In the genomic region with DNA sequence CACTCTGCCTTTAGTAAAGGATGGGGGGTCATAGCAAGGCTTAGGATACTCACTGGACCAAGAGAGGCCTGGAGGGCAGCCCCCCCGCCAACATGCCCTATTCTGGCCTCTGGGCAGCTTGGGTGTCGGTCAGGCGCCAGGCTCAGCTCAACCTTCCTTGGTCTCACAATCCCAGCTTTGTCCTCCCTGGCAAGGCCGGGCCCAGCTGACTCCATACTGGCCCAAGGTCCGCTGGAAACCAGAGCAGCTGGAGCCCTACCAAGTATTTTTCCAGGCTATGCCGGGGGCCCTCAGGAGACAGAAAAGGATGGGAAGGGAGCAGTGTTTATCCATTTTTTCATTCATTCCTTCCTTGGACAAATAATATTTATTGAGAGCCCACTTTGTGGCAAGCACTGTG, we compare ENCODE assay signal across 22 cellular contexts. TPM values are rescaled to one million over a fixed set of nuclear protein-coding genes. Genes with fewer than 3 reads are reported as not detected.
DNase-seq lines count a peak whose midpoint lies in the region; ATAC-seq, FAIRE-seq and TF ChIP-seq lines count a peak whose summit lies in the region.
"Had no signal": no experiment of that assay in that cellular context is flagged by ENCODE, and none has a peak within 500 bp of the region (broad histone marks: within the 10 kb centered on the region; RNA-seq: fewer than 3 reads in every experiment).

No MANE protein-coding gene starts in this region.

- no peaks in the 10 kb centered on the region for H3K9me1 ChIP-seq in K562 (ENCODE audit: control insufficient read depth, insufficient read depth, low read length)

- H3K79me2 ChIP-seq in K562 (ENCODE audit: control insufficient read depth, insufficient read depth, low read length): no peaks in the 10 kb centered on the region

- H3K36me3 ChIP-seq in HEK293 (ENCODE audit: control insufficient read depth in 2 of 2, insufficient read depth in 1 of 2, low read length in 2 of 2) (no peaks in the 10 kb centered on the region), K562 (ENCODE audit: control insufficient read depth, insufficient read depth, low read length) (no peaks in the 10 kb centered on the region)
- H3K36me3 ChIP-seq: esophagus squamous epithelium, prostate gland, SJSA1, tibial artery had no signal

- CTCF ChIA-PET in HEK293 (lab: Yijun Ruan, JAX): interaction anchor here (2.4 kb wide), 1 partner anchor 611 kb away, joined by 12 read pairs; no protein-coding TSS in a partner anchor
- CTCF ChIA-PET in K562 (lab: Yijun Ruan, JAX; ENCODE audit: low intra/inter-chr PET ratio): interaction anchor here (3.3 kb wide), 1 partner anchor 73 kb away, joined by 52 read pairs; no protein-coding TSS in a partner anchor

- TF ChIP-seq RAD21 in K562 (CRISPR knock-in tag; conservative IDR thresholded peaks at IDR 0.05 in 1 of 2, IDR thresholded peaks at IDR 0.05 in 1 of 2): no peak

- WGBS in K562 (ENCODE audit: insufficient coverage, low coverage, missing lambda C conversion rate): 72% methylated on average over 6 of the region's 6 CpGs

- H2AFZ ChIP-seq in K562 (ENCODE audit: low read depth, low read length): 0 out of 2 replicates have a peak overlapping the region, but pooled peaks have one; percentile 92
- H2AFZ ChIP-seq: PC-9 had no signal

- ATAC-seq in K562 (no peak), GM19455 (IDR thresholded peaks at IDR 0.05; ENCODE audit: unreplicated experiment) (no peak)

- BruUV-seq in K562 (replicated peaks; lab: Mats Ljungman, UMichigan): no TSS peak

- POLR2A ChIA-PET in HEK293 (lab: Yijun Ruan, JAX) (interaction anchor here (0.7 kb wide), 1 partner anchor 384 kb away, joined by 4 read pairs; no protein-coding TSS in a partner anchor), K562 (lab: Yijun Ruan, JAX) (interaction anchor here (0.5 to 1.1 kb wide), 10 partner anchors 10 to 610 kb away, joined by 3 to 5 read pairs (median 3); no protein-coding TSS in a partner anchor)

- H3K9me3 ChIP-seq in HEK293 (ENCODE audit: control insufficient read depth, insufficient read depth, low read depth, low read length) (no peaks in the 10 kb centered on the region), K562 (replicated peaks; ENCODE audit: control insufficient read depth, insufficient read depth, low read depth, low read length) (no peaks in the 10 kb centered on the region)
- H3K9me3 ChIP-seq: esophagus squamous epithelium, prostate gland, SJSA1, tibial artery had no signal

- intact Hi-C loops in K562 (cut with micrococcal nuclease): no loop called here

- no peak for TF ChIP-seq EP300 in K562 (IDR thresholded peaks at IDR 0.05; ENCODE audit: low read length)

- in situ Hi-C loops in K562 (cut with MboI): no loop called here

- H3K4me2 ChIP-seq in K562 (ENCODE audit: insufficient read depth, low read length): peak overlapping the region; percentile 76; the same call in 1 of the 2 replicates
- H3K4me2 ChIP-seq: PC-9 had no signal

- no peak for FAIRE-seq in K562 (lab: Jason Lieb, UNC)
- FAIRE-seq in GM12892 (lab: Jason Lieb, UNC): no peak
- FAIRE-seq: colon, small intestine had no signal

- DNase-seq in K562 (ENCODE audit: extremely low read depth in 1 of 4, low spot score in 3 of 4): no peak
- DNase-seq in hippocampal formation (lab: John Stamatoyannopoulos, UW): peak; percentile 93 to 94
- DNase-seq in pons (ENCODE audit: low spot score): peak; percentile 98
- no peak for DNase-seq in kidney glomerular epithelial cell (lab: John Stamatoyannopoulos, UW)
- DNase-seq in activated CD4-positive, CD25-positive, alpha-beta regulatory T cell treated with anti-CD3 and anti-CD28 coated beads, Interleukin-2, amount 50 U/mL, for 72 hours: no peak
- DNase-seq in GM12892 (ENCODE audit: insufficient read length): no peak
- DNase-seq: DMS153; esophagus squamous epithelium; GDM1; NCI-H1048; NCI-H2029 treated with DMSO at 0.1 percent for 48 hours; PC-9; stimulated activated naive B cell treated with anti-CD40 and anti-IgM and Interleukin-4, amounts not matched to agents 10 μg/mL and 1 μg/mL and 100 μg/mL, for 72 hours; tibial artery had no signal

- TF ChIP-seq CTCF in HEK293 (tag by site-specific recombination; IDR thresholded peaks at IDR 0.05) (no peak), K562 (IDR thresholded peaks at IDR 0.05 in 2 of 3, conservative IDR thresholded peaks at IDR 0.05 in 1 of 3; ENCODE audit: insufficient read depth in 2 of 3, low read depth in 1 of 3, low read length in 3 of 3) (no peak)

- H3K27ac ChIP-seq in HEK293 (ENCODE audit: extremely low read depth, low read depth, low read length) (no peak overlapping the region), K562 (ENCODE audit: extremely low read depth, low read depth, low read length) (no peak overlapping the region)
- H3K27ac ChIP-seq: esophagus squamous epithelium, PC-9, prostate gland, SJSA1, tibial artery had no signal

- no peaks in the 10 kb centered on the region for H3K4me1 ChIP-seq in HEK293 (ENCODE audit: control insufficient read depth, insufficient read depth, low read length)
- H3K4me1 ChIP-seq in K562 (replicated peaks in 1 of 2; ENCODE audit: control insufficient read depth in 2 of 2, insufficient read depth in 2 of 2, low read length in 2 of 2): peaks cover 15 to 42% of the 10 kb centered on the region in 2 experiments; a peak in 4 of 5 replicates
- H3K4me1 ChIP-seq: prostate gland had no signal

- no peak for TF ChIP-seq POLR2A in K562 (conservative IDR thresholded peaks at IDR 0.05)
- no peak for TF ChIP-seq POLR2A in GM12892 (IDR thresholded peaks at IDR 0.05; ENCODE audit: low read depth, low read length)

- no peaks in the 10 kb centered on the region; the same call in 1 of the 2 replicates for H4K20me1 ChIP-seq in K562 (replicated peaks; ENCODE audit: control insufficient read depth, insufficient read depth, low read length)

- H3K4me3 ChIP-seq in HEK293 (ENCODE audit: low read depth, low read length): no peak overlapping the region
- H3K4me3 ChIP-seq in K562: no peak overlapping the region
- H3K4me3 ChIP-seq: PC-9, prostate gland, SJSA1, tibial artery had no signal

- H3K9ac ChIP-seq in K562 (ENCODE audit: insufficient read depth in 1 of 2, low read depth in 2 of 2, low read length in 2 of 2): peak overlapping the region in 1 of 2 experiments; percentile 86; a peak in 2 of 4 replicates

- no peaks in the 10 kb centered on the region; a peak in 1 of 5 replicates for H3K27me3 ChIP-seq in K562 (ENCODE audit: control insufficient read depth in 2 of 2, insufficient read depth in 2 of 2, low read length in 2 of 2)

RNA-seq across cellular contexts. Expression of gene FBXO2, which starts 6.2 kb away (rescaled TPM):
- 0.76 and 1.9 TPM in 2 replicates for total RNA-seq in K562 (2011; cell fraction: chromatin; rRNA removed; ENCODE audit: low replicate concordance)
- total RNA-seq in K562 (2011; cell fraction: nucleolus; rRNA removed): 1.7 and 1.8 TPM in 2 replicates
- 1.3 and 1.5 TPM in 2 replicates for total RNA-seq in K562 (2011; cell fraction: nucleoplasm; rRNA removed)
- total RNA-seq in K562 (2014; rRNA removed) (1.1 and 1.9 TPM in 2 replicates), K562 (2014; rRNA removed; fragmentation: Illumina TruSeq; extraction: Trizol) (0.16 and 0.25 TPM in 2 replicates), K562 (2015; rRNA removed; fragmentation: Illumina TruSeq; extraction: Trizol) (0.22 and 0.41 TPM in 2 replicates), K562 (2021) (1.4 and 1.7 TPM in 2 replicates)
- polyA plus RNA-seq in K562 (2011; rRNA removed) (1.1 and 2.8 TPM in 2 replicates), K562 (2014; fragmentation: Illumina TruSeq; extraction: Trizol) (0.27 and 0.46 TPM in 2 replicates), K562 (2014; fragmentation: Nextera tagmentation; extraction: Ambion mirVana) (under 1 TPM; 0.04 to 0.27 TPM), K562 (2014; rRNA removed) (1.6 and 2.2 TPM in 2 replicates)
- 2.6 and 3.2 TPM in 2 replicates for polyA plus RNA-seq in K562 (2011; cell fraction: cytosol; rRNA removed)
- 4.5 and 6.3 TPM in 2 replicates for polyA plus RNA-seq in K562 (2011; cell fraction: nucleus; rRNA removed)
- 1.6 and 1.8 TPM in 2 replicates for polyA plus RNA-seq in K562 (2012)
- polyA minus RNA-seq in K562 (2011; rRNA and poly(A)+ RNA removed): 0.21 and 0.48 TPM in 2 replicates
- 0.57 and 2.8 TPM in 2 replicates for polyA minus RNA-seq in K562 (2011; cell fraction: cytosol; rRNA and poly(A)+ RNA removed)
- 0.67 and 1.4 TPM in 2 replicates for polyA minus RNA-seq in K562 (2011; cell fraction: nucleus; rRNA and poly(A)+ RNA removed)
- polyA plus RNA-seq in GM12892 (2012; ENCODE audit: missing spikeins): 0.76 TPM
- total RNA-seq: LHCN-M2, SJSA1 had no signal

RNA-seq across cellular contexts. Expression of gene FBXO44, which starts 6.6 kb away (rescaled TPM):
- 25.1 and 57.8 TPM in 2 replicates for total RNA-seq in K562 (2011; cell fraction: chromatin; rRNA removed; ENCODE audit: low replicate concordance)
- 47.5 and 48.8 TPM in 2 replicates for total RNA-seq in K562 (2011; cell fraction: nucleolus; rRNA removed)
- 32.2 and 35.3 TPM in 2 replicates for total RNA-seq in K562 (2011; cell fraction: nucleoplasm; rRNA removed)
- total RNA-seq in K562 (2014; rRNA removed) (11.6 and 14.7 TPM in 2 replicates), K562 (2014; rRNA removed; fragmentation: Illumina TruSeq; extraction: Trizol) (2.6 and 3.9 TPM in 2 replicates), K562 (2015; rRNA removed; fragmentation: Illumina TruSeq; extraction: Trizol) (6.1 and 6.7 TPM in 2 replicates), K562 (2021) (15.7 and 16.4 TPM in 2 replicates)
- polyA plus RNA-seq in K562 (2011; rRNA removed) (8.3 and 18.1 TPM in 2 replicates), K562 (2014; fragmentation: Illumina TruSeq; extraction: Trizol) (5.9 and 9.8 TPM in 2 replicates), K562 (2014; fragmentation: Nextera tagmentation; extraction: Ambion mirVana) (1 to 10 TPM in 1 of 2 experiments, under 1 TPM in 1; 0.69 to 1.3 TPM), K562 (2014; rRNA removed) (20.9 and 23.7 TPM in 2 replicates)
- polyA plus RNA-seq in K562 (2011; cell fraction: cytosol; rRNA removed): 18.0 and 19.5 TPM in 2 replicates
- polyA plus RNA-seq in K562 (2011; cell fraction: nucleus; rRNA removed): 93.3 and 93.5 TPM in 2 replicates
- polyA plus RNA-seq in K562 (2012): 11.8 and 19.7 TPM in 2 replicates
- polyA minus RNA-seq in K562 (2011; rRNA and poly(A)+ RNA removed): 5.7 and 7.3 TPM in 2 replicates
- 3.5 and 14.7 TPM in 2 replicates for polyA minus RNA-seq in K562 (2011; cell fraction: cytosol; rRNA and poly(A)+ RNA removed)
- 29.5 and 46.7 TPM in 2 replicates for polyA minus RNA-seq in K562 (2011; cell fraction: nucleus; rRNA and poly(A)+ RNA removed)
- 13.3 TPM for polyA plus RNA-seq in GM12892 (2012; ENCODE audit: missing spikeins)

RNA-seq across cellular contexts. Expression of gene FBXO6, which starts 16.0 kb away (rescaled TPM):
- total RNA-seq in K562 (2011; cell fraction: chromatin; rRNA removed; ENCODE audit: low replicate concordance): 3.1 and 10.3 TPM in 2 replicates
- total RNA-seq in K562 (2011; cell fraction: nucleolus; rRNA removed): 13.0 and 14.1 TPM in 2 replicates
- 7.6 and 11.3 TPM in 2 replicates for total RNA-seq in K562 (2011; cell fraction: nucleoplasm; rRNA removed)
- total RNA-seq in K562 (2014; rRNA removed) (44.1 and 44.9 TPM in 2 replicates), K562 (2014; rRNA removed; fragmentation: Illumina TruSeq; extraction: Trizol) (9.6 and 15.2 TPM in 2 replicates), K562 (2015; rRNA removed; fragmentation: Illumina TruSeq; extraction: Trizol) (23.8 and 24.5 TPM in 2 replicates), K562 (2021) (23.2 and 24.9 TPM in 2 replicates)
- polyA plus RNA-seq in K562 (2011; rRNA removed) (35.2 and 64.0 TPM in 2 replicates), K562 (2014; fragmentation: Illumina TruSeq; extraction: Trizol) (34.1 and 34.7 TPM in 2 replicates), K562 (2014; fragmentation: Nextera tagmentation; extraction: Ambion mirVana) (10 to 100 TPM; 10.6 to 16.4 TPM), K562 (2014; rRNA removed) (45.8 and 49.6 TPM in 2 replicates)
- 96.3 and 104 TPM in 2 replicates for polyA plus RNA-seq in K562 (2011; cell fraction: cytosol; rRNA removed)
- polyA plus RNA-seq in K562 (2011; cell fraction: nucleus; rRNA removed): 14.1 and 20.6 TPM in 2 replicates
- 26.0 and 39.2 TPM in 2 replicates for polyA plus RNA-seq in K562 (2012)
- polyA minus RNA-seq in K562 (2011; rRNA and poly(A)+ RNA removed): 15.9 and 20.2 TPM in 2 replicates
- 14.4 and 33.6 TPM in 2 replicates for polyA minus RNA-seq in K562 (2011; cell fraction: cytosol; rRNA and poly(A)+ RNA removed)
- polyA minus RNA-seq in K562 (2011; cell fraction: nucleus; rRNA and poly(A)+ RNA removed): 6.2 and 9.4 TPM in 2 replicates
- 14.1 TPM for polyA plus RNA-seq in GM12892 (2012; ENCODE audit: missing spikeins)

RNA-seq across cellular contexts. Expression of gene MAD2L2, which starts 32.9 kb away (rescaled TPM):
- total RNA-seq in K562 (2011; cell fraction: chromatin; rRNA removed; ENCODE audit: low replicate concordance): 61.6 and 182 TPM in 2 replicates
- total RNA-seq in K562 (2011; cell fraction: nucleolus; rRNA removed): 209 and 213 TPM in 2 replicates
- total RNA-seq in K562 (2011; cell fraction: nucleoplasm; rRNA removed): 129 and 143 TPM in 2 replicates
- total RNA-seq in K562 (2014; rRNA removed) (286 and 326 TPM in 2 replicates), K562 (2014; rRNA removed; fragmentation: Illumina TruSeq; extraction: Trizol) (69.7 and 100 TPM in 2 replicates), K562 (2015; rRNA removed; fragmentation: Illumina TruSeq; extraction: Trizol) (143 TPM in 2 replicates), K562 (2021) (211 and 212 TPM in 2 replicates)
- polyA plus RNA-seq in K562 (2011; rRNA removed) (138 and 190 TPM in 2 replicates), K562 (2014; fragmentation: Illumina TruSeq; extraction: Trizol) (185 and 189 TPM in 2 replicates), K562 (2014; fragmentation: Nextera tagmentation; extraction: Ambion mirVana) (10 to 100 TPM; 12.4 to 25.9 TPM), K562 (2014; rRNA removed) (270 and 279 TPM in 2 replicates)
- 297 and 419 TPM in 2 replicates for polyA plus RNA-seq in K562 (2011; cell fraction: cytosol; rRNA removed)
- 289 and 315 TPM in 2 replicates for polyA plus RNA-seq in K562 (2011; cell fraction: nucleus; rRNA removed)
- polyA plus RNA-seq in K562 (2012): 217 and 239 TPM in 2 replicates
- polyA minus RNA-seq in K562 (2011; rRNA and poly(A)+ RNA removed): 95.3 and 109 TPM in 2 replicates
- 94.6 and 115 TPM in 2 replicates for polyA minus RNA-seq in K562 (2011; cell fraction: cytosol; rRNA and poly(A)+ RNA removed)
- polyA minus RNA-seq in K562 (2011; cell fraction: nucleus; rRNA and poly(A)+ RNA removed): 71.6 and 96.6 TPM in 2 replicates
- 49.0 TPM for polyA plus RNA-seq in GM12892 (2012; ENCODE audit: missing spikeins)

RNA-seq across cellular contexts. Expression of gene DRAXIN, which starts 43.5 kb away (rescaled TPM):
- not detected in 2 replicates for total RNA-seq in K562 (2011; cell fraction: chromatin; rRNA removed; ENCODE audit: low replicate concordance)
- not detected in 2 replicates for total RNA-seq in K562 (2011; cell fraction: nucleolus; rRNA removed)
- total RNA-seq in K562 (2011; cell fraction: nucleoplasm; rRNA removed): not detected in 2 replicates
- total RNA-seq in K562 (2014; rRNA removed) (not detected in 2 replicates), K562 (2014; rRNA removed; fragmentation: Illumina TruSeq; extraction: Trizol) (0.04 TPM in 1 of 2 replicates, not detected in the other), K562 (2015; rRNA removed; fragmentation: Illumina TruSeq; extraction: Trizol) (under 0.01 TPM in 1 of 2 replicates, not detected in the other), K562 (2021) (not detected in 2 replicates)
- polyA plus RNA-seq in K562 (2011; rRNA removed) (0.01 TPM in 1 of 2 replicates, not detected in the other), K562 (2014; fragmentation: Illumina TruSeq; extraction: Trizol) (not detected in 2 replicates), K562 (2014; fragmentation: Nextera tagmentation; extraction: Ambion mirVana) (under 1 TPM in 1 of 2 experiments, not detected in 1; 0.01 TPM), K562 (2014; rRNA removed) (0.01 TPM in 1 of 2 replicates, not detected in the other)
- polyA plus RNA-seq in K562 (2011; cell fraction: cytosol; rRNA removed): 0.01 TPM in 1 of 2 replicates, not detected in the other
- polyA plus RNA-seq in K562 (2011; cell fraction: nucleus; rRNA removed): not detected in 2 replicates
- 0.01 TPM in 2 replicates for polyA plus RNA-seq in K562 (2012)
- not detected in 2 replicates for polyA minus RNA-seq in K562 (2011; rRNA and poly(A)+ RNA removed)
- polyA minus RNA-seq in K562 (2011; cell fraction: cytosol; rRNA and poly(A)+ RNA removed): not detected in 2 replicates
- not detected in 2 replicates for polyA minus RNA-seq in K562 (2011; cell fraction: nucleus; rRNA and poly(A)+ RNA removed)
- not detected for polyA plus RNA-seq in GM12892 (2012; ENCODE audit: missing spikeins)
- total RNA-seq: CD4-positive, CD25-positive, alpha-beta regulatory T cell; esophagus squamous epithelium; PC-9; SJSA1 had no signal

Comparison
In these comparisons a context has a peak if more than half of its experiments do, and no peak if none do; other contexts are left out.
1. DNase-seq: peak in hippocampal formation (2 of 2) and pons (single experiment); none in K562 (0 of 4), kidney glomerular epithelial cell (single experiment), activated CD4-positive, CD25-positive, alpha-beta regulatory T cell treated with anti-CD3 and anti-CD28 coated beads, Interleukin-2, amount 50 U/mL, for 72 hours (single experiment) and GM12892 (single experiment).
2. Of the 44 proteins assayed by ChIP-seq in both K562 and HEK293: peak only in K562: none; only in HEK293: ZNF449; in both: none; in neither: 43.